14 cellular contexts compared by ENCODE assay signal in genomic region chr1:41417335-41417682, GRCh38. TPM values are rescaled to one million over a fixed set of nuclear protein-coding genes. Genes with fewer than 3 reads are reported as not detected.
DNase-seq lines count a peak whose midpoint lies in the region; ATAC-seq and TF ChIP-seq lines count a peak whose summit lies in the region.
"Had no signal": no experiment of that assay in that cellular context is flagged by ENCODE, and none has a peak within 500 bp of the region (broad histone marks: within the 10 kb centered on the region; RNA-seq: fewer than 3 reads in every experiment).

No MANE protein-coding gene starts in this region.

- no peak overlapping the region for H3K4me3 Mint-ChIP-seq in activated CD4-positive, alpha-beta T cell treated with anti-CD3 and anti-CD28 coated beads for 36 hours
- H3K4me3 Mint-ChIP-seq in effector memory CD8-positive, alpha-beta T cell: no peak overlapping the region
- H3K4me3 Mint-ChIP-seq: activated CD8-positive, alpha-beta T cell treated with anti-CD3 and anti-CD28 coated beads for 36 hours; naive thymus-derived CD8-positive, alpha-beta T cell had no signal

- H3K27ac ChIP-seq in 22Rv1 (no peak overlapping the region), VCaP (no peak overlapping the region), neutrophil (no peak overlapping the region)
- H3K27ac ChIP-seq: HL-60, sigmoid colon had no signal

- H3K36me3 ChIP-seq in neutrophil: no peaks in the 10 kb centered on the region
- H3K36me3 ChIP-seq: sigmoid colon had no signal

- no peaks in the 10 kb centered on the region for H3K9me3 ChIP-seq in neutrophil
- H3K9me3 ChIP-seq: body of pancreas, sigmoid colon had no signal

- POLR2A ChIA-PET in activated CD4-positive, alpha-beta T cell treated with anti-CD3 and anti-CD28 coated beads for 36 hours (lab: Charles Lee): no interaction called here

- CTCF ChIA-PET in activated CD4-positive, alpha-beta T cell treated with anti-CD3 and anti-CD28 coated beads for 36 hours (lab: Charles Lee): interaction anchor here (0.6 to 2.3 kb wide), 14 partner anchors 11 to 221 kb away, joined by 3 to 16 read pairs (median 4); no protein-coding TSS in a partner anchor

- H3K27me3 ChIP-seq in neutrophil: peaks cover 7% of the 10 kb centered on the region
- H3K27me3 ChIP-seq: body of pancreas, sigmoid colon had no signal

- no peaks in the 10 kb centered on the region for H3K4me1 Mint-ChIP-seq in activated CD4-positive, alpha-beta T cell treated with anti-CD3 and anti-CD28 coated beads for 36 hours
- no peaks in the 10 kb centered on the region for H3K4me1 Mint-ChIP-seq in effector memory CD8-positive, alpha-beta T cell (ENCODE audit: low read depth in 2 of 2)

- H3K27ac Mint-ChIP-seq in activated CD4-positive, alpha-beta T cell treated with anti-CD3 and anti-CD28 coated beads for 36 hours: no peak overlapping the region
- H3K27ac Mint-ChIP-seq in effector memory CD8-positive, alpha-beta T cell: no peak overlapping the region
- H3K27ac Mint-ChIP-seq: activated CD8-positive, alpha-beta T cell treated with anti-CD3 and anti-CD28 coated beads for 36 hours had no signal

- no peaks in the 10 kb centered on the region for H3K4me1 ChIP-seq in neutrophil (ENCODE audit: control insufficient read depth in 1 of 2, insufficient read depth in 1 of 2, low read depth in 1 of 2, low read length in 1 of 2)

- TF ChIP-seq CTCF in 22Rv1 (IDR thresholded peaks at IDR 0.05): peak; percentile 46
- peak; percentile 8 for TF ChIP-seq CTCF in GM13977 (IDR thresholded peaks at IDR 0.05; ENCODE audit: extremely low read depth, insufficient read depth, missing control alignments)
- peak; percentile 28 for TF ChIP-seq CTCF in VCaP (conservative IDR thresholded peaks at IDR 0.05)
- TF ChIP-seq CTCF in neutrophil (IDR thresholded peaks at IDR 0.05): peak; percentile 14

- H3K9me3 Mint-ChIP-seq in activated CD4-positive, alpha-beta T cell treated with anti-CD3 and anti-CD28 coated beads for 36 hours (ENCODE audit: low read depth): no peaks in the 10 kb centered on the region
- H3K9me3 Mint-ChIP-seq in effector memory CD8-positive, alpha-beta T cell: no peaks in the 10 kb centered on the region
- H3K9me3 Mint-ChIP-seq: activated CD8-positive, alpha-beta T cell treated with anti-CD3 and anti-CD28 coated beads for 36 hours; naive thymus-derived CD8-positive, alpha-beta T cell had no signal

- H3K27me3 Mint-ChIP-seq in activated CD4-positive, alpha-beta T cell treated with anti-CD3 and anti-CD28 coated beads for 36 hours: peaks cover 7% of the 10 kb centered on the region
- peaks cover 33 to 74% of the 10 kb centered on the region in 2 donors for H3K27me3 Mint-ChIP-seq in effector memory CD8-positive, alpha-beta T cell

- no peak overlapping the region for H3K4me3 ChIP-seq in neutrophil (ENCODE audit: low read depth in 1 of 2, low read length in 1 of 2)
- H3K4me3 ChIP-seq: body of pancreas, sigmoid colon had no signal

- H3K36me3 Mint-ChIP-seq in activated CD4-positive, alpha-beta T cell treated with anti-CD3 and anti-CD28 coated beads for 36 hours (ENCODE audit: low read depth): no peaks in the 10 kb centered on the region
- no peaks in the 10 kb centered on the region for H3K36me3 Mint-ChIP-seq in effector memory CD8-positive, alpha-beta T cell (ENCODE audit: insufficient read depth)
- H3K36me3 Mint-ChIP-seq: naive thymus-derived CD8-positive, alpha-beta T cell had no signal

- in situ Hi-C loops in GM13977 (cut with MboI; ENCODE audit: low pct_unique_long_range_greater_than_20kb, low sequenced_read_pairs, unreplicated experiment): no loop called here

- intact Hi-C loops in activated CD4-positive, alpha-beta T cell treated with anti-CD3 and anti-CD28 coated beads for 36 hours (cut with DNase I, micrococcal nuclease): loop anchor here (1.0 to 2.0 kb wide), 5 partner anchors 94 to 149 kb away; no protein-coding TSS in a partner anchor

- ATAC-seq in HG02763 (IDR thresholded peaks at IDR 0.05; ENCODE audit: unreplicated experiment): no peak
- ATAC-seq in activated CD4-positive, alpha-beta T cell treated with anti-CD3 and anti-CD28 coated beads for 36 hours: no peak
- no peak for ATAC-seq in effector memory CD8-positive, alpha-beta T cell (replicated peaks)

- DNase-seq in GM13977 (ENCODE audit: low spot score): no peak
- DNase-seq in iPS-NIHi7 (ENCODE audit: extremely low spot score): no peak
- DNase-seq in activated CD4-positive, alpha-beta T cell treated with anti-CD3 and anti-CD28 coated beads for 36 hours: no peak
- no peak for DNase-seq in effector memory CD8-positive, alpha-beta T cell

RNA-seq across cellular contexts. Expression of gene FOXO6, which starts 56.1 kb away (rescaled TPM):
- under 1 TPM in 1 of 2 experiments, not detected in 1; 0.09 TPM for total RNA-seq in activated CD4-positive, alpha-beta T cell treated with anti-CD3 and anti-CD28 coated beads for 36 hours
- total RNA-seq: esophagus mucosa had no signal
